In the genomic region with DNA sequence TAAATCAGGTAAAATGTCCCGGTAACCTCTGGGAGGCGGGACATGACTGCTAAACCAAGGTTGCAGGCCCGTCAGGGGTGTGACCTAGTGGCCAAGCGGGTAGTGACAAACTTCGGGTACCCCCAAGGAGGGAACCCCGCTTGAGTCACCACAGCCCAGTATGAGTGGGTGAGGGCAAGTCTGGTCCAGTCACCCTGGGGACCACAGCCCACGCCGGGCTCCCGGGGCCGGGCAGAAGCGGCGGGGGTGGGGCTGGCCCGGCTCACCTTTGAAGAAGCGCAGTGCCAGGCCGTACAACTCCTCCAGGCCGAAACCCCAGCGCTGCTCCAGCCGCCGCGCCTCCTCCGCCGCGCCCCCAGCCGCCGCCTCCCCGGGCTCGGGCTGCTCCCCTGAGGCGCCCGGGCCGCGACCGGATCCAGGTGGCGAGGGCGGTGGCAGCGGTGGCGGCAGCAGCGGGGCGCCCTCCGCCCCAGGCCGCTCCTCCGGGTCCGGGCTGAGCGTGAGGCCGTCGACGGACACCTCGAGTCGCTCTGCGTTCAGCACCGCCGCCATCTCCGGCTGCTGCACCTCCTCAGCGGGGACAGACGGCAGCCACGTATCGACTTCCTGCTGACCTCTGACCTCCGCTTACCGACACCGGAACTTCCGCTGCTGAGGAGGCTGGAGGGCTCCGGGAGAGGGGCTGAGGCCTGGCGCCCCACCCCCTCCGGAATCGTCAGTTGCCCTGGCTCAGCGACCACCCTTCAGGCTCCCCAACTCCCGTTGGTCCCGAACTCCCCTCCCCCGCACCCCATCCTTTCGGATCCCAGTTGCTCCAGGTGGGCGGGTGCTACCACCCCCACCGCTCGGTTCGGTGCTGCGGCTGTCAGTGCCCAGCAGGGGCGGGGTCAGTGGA, we compare ENCODE assay signal across 1 cellular context.
TF ChIP-seq lines count a peak whose summit lies in the region.

A gene (minus strand): TSS at position 618 of the 895 bp plus-strand sequence. CDS start 66 bp downstream, at position 552.

TF ChIP-seq in GM23338, 12 proteins besides CTCF, POLR2A, EP300 and RAD21 (continued from another document):
- TF ChIP-seq, protein P1, sequence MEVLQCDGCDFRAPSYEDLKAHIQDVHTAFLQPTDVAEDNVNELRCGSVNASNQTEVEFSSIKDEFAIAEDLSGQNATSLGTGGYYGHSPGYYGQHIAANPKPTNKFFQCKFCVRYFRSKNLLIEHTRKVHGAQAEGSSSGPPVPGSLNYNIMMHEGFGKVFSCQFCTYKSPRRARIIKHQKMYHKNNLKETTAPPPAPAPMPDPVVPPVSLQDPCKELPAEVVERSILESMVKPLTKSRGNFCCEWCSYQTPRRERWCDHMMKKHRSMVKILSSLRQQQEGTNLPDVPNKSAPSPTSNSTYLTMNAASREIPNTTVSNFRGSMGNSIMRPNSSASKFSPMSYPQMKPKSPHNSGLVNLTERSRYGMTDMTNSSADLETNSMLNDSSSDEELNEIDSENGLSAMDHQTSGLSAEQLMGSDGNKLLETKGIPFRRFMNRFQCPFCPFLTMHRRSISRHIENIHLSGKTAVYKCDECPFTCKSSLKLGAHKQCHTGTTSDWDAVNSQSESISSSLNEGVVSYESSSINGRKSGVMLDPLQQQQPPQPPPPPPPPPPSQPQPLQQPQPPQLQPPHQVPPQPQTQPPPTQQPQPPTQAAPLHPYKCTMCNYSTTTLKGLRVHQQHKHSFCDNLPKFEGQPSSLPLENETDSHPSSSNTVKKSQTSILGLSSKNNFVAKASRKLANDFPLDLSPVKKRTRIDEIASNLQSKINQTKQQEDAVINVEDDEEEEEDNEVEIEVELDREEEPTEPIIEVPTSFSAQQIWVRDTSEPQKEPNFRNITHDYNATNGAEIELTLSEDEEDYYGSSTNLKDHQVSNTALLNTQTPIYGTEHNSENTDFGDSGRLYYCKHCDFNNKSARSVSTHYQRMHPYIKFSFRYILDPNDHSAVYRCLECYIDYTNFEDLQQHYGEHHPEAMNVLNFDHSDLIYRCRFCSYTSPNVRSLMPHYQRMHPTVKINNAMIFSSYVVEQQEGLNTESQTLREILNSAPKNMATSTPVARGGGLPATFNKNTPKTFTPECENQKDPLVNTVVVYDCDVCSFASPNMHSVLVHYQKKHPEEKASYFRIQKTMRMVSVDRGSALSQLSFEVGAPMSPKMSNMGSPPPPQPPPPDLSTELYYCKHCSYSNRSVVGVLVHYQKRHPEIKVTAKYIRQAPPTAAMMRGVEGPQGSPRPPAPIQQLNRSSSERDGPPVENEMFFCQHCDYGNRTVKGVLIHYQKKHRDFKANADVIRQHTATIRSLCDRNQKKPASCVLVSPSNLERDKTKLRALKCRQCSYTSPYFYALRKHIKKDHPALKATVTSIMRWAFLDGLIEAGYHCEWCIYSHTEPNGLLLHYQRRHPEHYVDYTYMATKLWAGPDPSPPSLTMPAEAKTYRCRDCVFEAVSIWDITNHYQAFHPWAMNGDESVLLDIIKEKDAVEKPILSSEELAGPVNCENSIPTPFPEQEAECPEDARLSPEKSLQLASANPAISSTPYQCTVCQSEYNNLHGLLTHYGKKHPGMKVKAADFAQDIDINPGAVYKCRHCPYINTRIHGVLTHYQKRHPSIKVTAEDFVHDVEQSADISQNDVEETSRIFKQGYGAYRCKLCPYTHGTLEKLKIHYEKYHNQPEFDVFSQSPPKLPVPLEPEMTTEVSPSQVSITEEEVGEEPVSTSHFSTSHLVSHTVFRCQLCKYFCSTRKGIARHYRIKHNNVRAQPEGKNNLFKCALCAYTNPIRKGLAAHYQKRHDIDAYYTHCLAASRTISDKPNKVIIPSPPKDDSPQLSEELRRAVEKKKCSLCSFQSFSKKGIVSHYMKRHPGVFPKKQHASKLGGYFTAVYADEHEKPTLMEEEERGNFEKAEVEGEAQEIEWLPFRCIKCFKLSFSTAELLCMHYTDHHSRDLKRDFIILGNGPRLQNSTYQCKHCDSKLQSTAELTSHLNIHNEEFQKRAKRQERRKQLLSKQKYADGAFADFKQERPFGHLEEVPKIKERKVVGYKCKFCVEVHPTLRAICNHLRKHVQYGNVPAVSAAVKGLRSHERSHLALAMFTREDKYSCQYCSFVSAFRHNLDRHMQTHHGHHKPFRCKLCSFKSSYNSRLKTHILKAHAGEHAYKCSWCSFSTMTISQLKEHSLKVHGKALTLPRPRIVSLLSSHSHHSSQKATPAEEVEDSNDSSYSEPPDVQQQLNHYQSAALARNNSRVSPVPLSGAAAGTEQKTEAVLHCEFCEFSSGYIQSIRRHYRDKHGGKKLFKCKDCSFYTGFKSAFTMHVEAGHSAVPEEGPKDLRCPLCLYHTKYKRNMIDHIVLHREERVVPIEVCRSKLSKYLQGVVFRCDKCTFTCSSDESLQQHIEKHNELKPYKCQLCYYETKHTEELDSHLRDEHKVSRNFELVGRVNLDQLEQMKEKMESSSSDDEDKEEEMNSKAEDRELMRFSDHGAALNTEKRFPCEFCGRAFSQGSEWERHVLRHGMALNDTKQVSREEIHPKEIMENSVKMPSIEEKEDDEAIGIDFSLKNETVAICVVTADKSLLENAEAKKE (CRISPR knock-in tag; IDR thresholded peaks at IDR 0.05), result no peak
- TF ChIP-seq, protein P2, sequence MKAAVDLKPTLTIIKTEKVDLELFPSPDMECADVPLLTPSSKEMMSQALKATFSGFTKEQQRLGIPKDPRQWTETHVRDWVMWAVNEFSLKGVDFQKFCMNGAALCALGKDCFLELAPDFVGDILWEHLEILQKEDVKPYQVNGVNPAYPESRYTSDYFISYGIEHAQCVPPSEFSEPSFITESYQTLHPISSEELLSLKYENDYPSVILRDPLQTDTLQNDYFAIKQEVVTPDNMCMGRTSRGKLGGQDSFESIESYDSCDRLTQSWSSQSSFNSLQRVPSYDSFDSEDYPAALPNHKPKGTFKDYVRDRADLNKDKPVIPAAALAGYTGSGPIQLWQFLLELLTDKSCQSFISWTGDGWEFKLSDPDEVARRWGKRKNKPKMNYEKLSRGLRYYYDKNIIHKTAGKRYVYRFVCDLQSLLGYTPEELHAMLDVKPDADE (IDR thresholded peaks at IDR 0.05), result peak; percentile 90
